In the genomic region with DNA sequence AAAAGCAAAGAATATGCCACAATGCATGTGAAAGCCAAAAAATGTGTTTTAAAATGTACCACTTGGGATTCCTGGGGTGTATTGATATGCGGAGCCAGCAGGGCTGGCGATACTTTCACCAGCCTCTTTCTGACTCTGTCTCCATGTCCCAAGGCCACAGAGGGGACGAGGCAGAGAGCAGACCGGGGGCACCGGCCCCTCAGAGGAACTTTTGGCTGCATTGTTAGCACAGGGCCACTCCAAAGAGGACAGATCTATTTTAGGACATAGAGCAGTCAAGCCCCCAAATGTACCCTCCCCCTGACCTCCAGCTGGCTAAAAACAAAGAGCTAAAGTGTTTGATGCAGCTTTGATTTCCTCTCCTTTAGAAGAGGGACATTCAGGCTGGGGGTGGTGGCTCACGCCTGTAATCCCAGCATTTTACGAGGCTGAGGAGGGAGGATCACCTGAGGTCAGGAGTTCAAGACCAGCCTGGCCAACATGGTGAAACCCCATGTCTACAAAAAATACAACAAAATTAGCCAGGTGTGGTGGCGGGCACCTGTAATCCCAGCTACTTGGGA, we compare ENCODE assay signal across 15 cellular contexts. TPM values are rescaled to one million over a fixed set of nuclear protein-coding genes. Genes with fewer than 3 reads are reported as not detected.
DNase-seq lines count a peak whose midpoint lies in the region; ATAC-seq and TF ChIP-seq lines count a peak whose summit lies in the region.
"Had no signal": no experiment of that assay in that cellular context is flagged by ENCODE, and none has a peak within 500 bp of the region (broad histone marks: within the 10 kb centered on the region; RNA-seq: fewer than 3 reads in every experiment).

No MANE protein-coding gene starts in this region.

- H3K79me2 ChIP-seq in MM.1S (ENCODE audit: low read length), result no peaks in the 10 kb centered on the region

- no peaks in the 10 kb centered on the region for H3K9me3 Mint-ChIP-seq in nephron
- H3K9me3 Mint-ChIP-seq: activated naive CD4-positive, alpha-beta T cell treated with anti-CD3 and anti-CD28 coated beads, Interleukin-2, amount 50 U/mL, for 72 hours; CD8-positive, alpha-beta T cell; naive B cell; stimulated activated effector memory CD8-positive, alpha-beta T cell treated with anti-CD3 and anti-CD28 coated beads, Interleukin-12 subunit alpha, Interleukin-12 subunit beta, amount 100 ng/mL, for 72 hours had no signal

- intact Hi-C loops in tibial artery (cut with DNase I; ENCODE audit: low total_unique reads), result no loop called here

- no peak overlapping the region for H3K4me3 ChIP-seq in SJSA1
- peak overlapping the region; percentile 17 for H3K4me3 ChIP-seq in fibroblast of the aortic adventitia (ENCODE audit: low read depth, low read length)
- no peak overlapping the region for H3K4me3 ChIP-seq in tibial artery
- no peak overlapping the region for H3K4me3 ChIP-seq in MM.1S (ENCODE audit: low read length)

- ATAC-seq in HG03025 (IDR thresholded peaks at IDR 0.05; ENCODE audit: low FRiP score, unreplicated experiment), result no peak
- ATAC-seq: CD8-positive, alpha-beta T cell; stimulated activated effector memory CD8-positive, alpha-beta T cell treated with anti-CD3 and anti-CD28 coated beads, Interleukin-12 subunit alpha, Interleukin-12 subunit beta, amount 100 ng/mL, for 72 hours had no signal

- H3K36me3 ChIP-seq in SJSA1 (no peaks in the 10 kb centered on the region), tibial artery (peaks cover 11 to 48% (median 20%) of the 10 kb centered on the region in 3 donors), MM.1S (replicated peaks; ENCODE audit: insufficient read depth, low read length) (no peaks in the 10 kb centered on the region)

- H3K36me3 Mint-ChIP-seq in nephron (ENCODE audit: low read depth), result peaks cover 20% of the 10 kb centered on the region
- H3K36me3 Mint-ChIP-seq: activated naive CD4-positive, alpha-beta T cell treated with anti-CD3 and anti-CD28 coated beads, Interleukin-2, amount 50 U/mL, for 72 hours; naive B cell; stimulated activated effector memory CD8-positive, alpha-beta T cell treated with anti-CD3 and anti-CD28 coated beads, Interleukin-12 subunit alpha, Interleukin-12 subunit beta, amount 100 ng/mL, for 72 hours had no signal

- TF ChIP-seq CTCF in fibroblast of the aortic adventitia (IDR thresholded peaks at IDR 0.05; ENCODE audit: insufficient read depth, low read length) (no peak), nephron (IDR thresholded peaks at IDR 0.05; ENCODE audit: unreplicated experiment in 3 of 3) (no peak), tibial artery (IDR thresholded peaks at IDR 0.05) (no peak), MM.1S (IDR thresholded peaks at IDR 0.05; ENCODE audit: low read length) (no peak)

- H3K27me3 Mint-ChIP-seq in nephron (ENCODE audit: low read depth), result no peaks in the 10 kb centered on the region

- no peaks in the 10 kb centered on the region for H3K27me3 ChIP-seq in SJSA1 (replicated peaks)
- H3K27me3 ChIP-seq in tibial artery, result no peaks in the 10 kb centered on the region
- no peaks in the 10 kb centered on the region for H3K27me3 ChIP-seq in MM.1S (replicated peaks; ENCODE audit: insufficient read depth, low read length)

- H3F3A ChIP-seq in MM.1S (ENCODE audit: insufficient read depth, low read length), result no peaks in the 10 kb centered on the region

- peaks cover 28% of the 10 kb centered on the region for H3K4me1 ChIP-seq in SJSA1 (replicated peaks)
- H3K4me1 ChIP-seq in tibial artery, result peaks cover 0 to 7% (median 2%) of the 10 kb centered on the region in 4 donors
- H3K4me1 ChIP-seq in MM.1S (ENCODE audit: low read length), result peaks cover 4% of the 10 kb centered on the region; the same call in 1 of the 2 replicates

- H4K20me1 ChIP-seq in MM.1S (ENCODE audit: insufficient read depth, low read length), result no peaks in the 10 kb centered on the region

- H3K9me3 ChIP-seq in SJSA1 (replicated peaks) (no peaks in the 10 kb centered on the region), tibial artery (no peaks in the 10 kb centered on the region), MM.1S (replicated peaks; ENCODE audit: insufficient read depth, low read length) (no peaks in the 10 kb centered on the region)

- H3K27ac Mint-ChIP-seq in nephron, result peak overlapping the region; percentile 87 to 97 (median 96)
- H3K27ac Mint-ChIP-seq: CD8-positive, alpha-beta T cell; naive B cell; stimulated activated effector memory CD8-positive, alpha-beta T cell treated with anti-CD3 and anti-CD28 coated beads, Interleukin-12 subunit alpha, Interleukin-12 subunit beta, amount 100 ng/mL, for 72 hours had no signal

- H3K4me1 Mint-ChIP-seq in nephron, result peaks cover 33% of the 10 kb centered on the region
- H3K4me1 Mint-ChIP-seq: naive B cell; stimulated activated effector memory CD8-positive, alpha-beta T cell treated with anti-CD3 and anti-CD28 coated beads, Interleukin-12 subunit alpha, Interleukin-12 subunit beta, amount 100 ng/mL, for 72 hours had no signal

- H3K4me3 Mint-ChIP-seq in nephron, result peak overlapping the region in 2 of 3 experiments; percentile 3 to 19
- H3K4me3 Mint-ChIP-seq: CD8-positive, alpha-beta T cell; stimulated activated effector memory CD8-positive, alpha-beta T cell treated with anti-CD3 and anti-CD28 coated beads, Interleukin-12 subunit alpha, Interleukin-12 subunit beta, amount 100 ng/mL, for 72 hours had no signal

- no peak overlapping the region for H3K4me2 ChIP-seq in MM.1S (ENCODE audit: low read depth, low read length)

- H2AFZ ChIP-seq in MM.1S (ENCODE audit: low read length), result no peak overlapping the region

- peak overlapping the region; percentile 51 for H3K27ac ChIP-seq in SJSA1
- peak overlapping the region; percentile 37 for H3K27ac ChIP-seq in tibial artery
- H3K27ac ChIP-seq in MM.1S (ENCODE audit: low read length), result no peak overlapping the region

- no peaks in the 10 kb centered on the region for H3K9me2 ChIP-seq in MM.1S (replicated peaks; ENCODE audit: insufficient read depth, low read length)

- no peak overlapping the region for H3K9ac ChIP-seq in MM.1S (ENCODE audit: low read length)

- DNase-seq in SJSA1 (ENCODE audit: low read depth in 1 of 2, low spot score in 2 of 2) (no peak), fibroblast of the aortic adventitia (ENCODE audit: low read depth) (no peak), tibial artery (no peak), MM.1S (no peak), ecto neural progenitor cell (ENCODE audit: low spot score) (no peak)
- DNase-seq in activated naive CD4-positive, alpha-beta T cell treated with anti-CD3 and anti-CD28 coated beads, Interleukin-2, amount 50 U/mL, for 16 hours, result no peak
- DNase-seq: CD8-positive, alpha-beta T cell; effector CD4-positive, alpha-beta T cell; naive B cell; NCI-H345; T1000 had no signal

RNA-seq across cellular contexts. Expression of a gene that starts 25.6 kb away (rescaled TPM):
- total RNA-seq in SJSA1 (2014; rRNA removed; shearing (Covaris generic)), result 13.7 and 20.2 TPM in 2 replicates
- 30.5 and 115 TPM in 2 replicates for total RNA-seq in fibroblast of the aortic adventitia (ENCODE audit: low replicate concordance)

RNA-seq across cellular contexts. Expression of a gene that starts 29.3 kb away (rescaled TPM):
- total RNA-seq in SJSA1 (2014; rRNA removed; shearing (Covaris generic)), result 1.3 and 1.7 TPM in 2 replicates
- total RNA-seq in fibroblast of the aortic adventitia (ENCODE audit: low replicate concordance), result 22.8 and 44.9 TPM in 2 replicates

RNA-seq across cellular contexts. Expression of a gene that starts 51.2 kb away (rescaled TPM):
- total RNA-seq in SJSA1 (2014; rRNA removed; shearing (Covaris generic)), result 236 and 266 TPM in 2 replicates
- 83.4 and 182 TPM in 2 replicates for total RNA-seq in fibroblast of the aortic adventitia (ENCODE audit: low replicate concordance)
